1 cellular context compared by ENCODE assay signal in the genomic region with DNA sequence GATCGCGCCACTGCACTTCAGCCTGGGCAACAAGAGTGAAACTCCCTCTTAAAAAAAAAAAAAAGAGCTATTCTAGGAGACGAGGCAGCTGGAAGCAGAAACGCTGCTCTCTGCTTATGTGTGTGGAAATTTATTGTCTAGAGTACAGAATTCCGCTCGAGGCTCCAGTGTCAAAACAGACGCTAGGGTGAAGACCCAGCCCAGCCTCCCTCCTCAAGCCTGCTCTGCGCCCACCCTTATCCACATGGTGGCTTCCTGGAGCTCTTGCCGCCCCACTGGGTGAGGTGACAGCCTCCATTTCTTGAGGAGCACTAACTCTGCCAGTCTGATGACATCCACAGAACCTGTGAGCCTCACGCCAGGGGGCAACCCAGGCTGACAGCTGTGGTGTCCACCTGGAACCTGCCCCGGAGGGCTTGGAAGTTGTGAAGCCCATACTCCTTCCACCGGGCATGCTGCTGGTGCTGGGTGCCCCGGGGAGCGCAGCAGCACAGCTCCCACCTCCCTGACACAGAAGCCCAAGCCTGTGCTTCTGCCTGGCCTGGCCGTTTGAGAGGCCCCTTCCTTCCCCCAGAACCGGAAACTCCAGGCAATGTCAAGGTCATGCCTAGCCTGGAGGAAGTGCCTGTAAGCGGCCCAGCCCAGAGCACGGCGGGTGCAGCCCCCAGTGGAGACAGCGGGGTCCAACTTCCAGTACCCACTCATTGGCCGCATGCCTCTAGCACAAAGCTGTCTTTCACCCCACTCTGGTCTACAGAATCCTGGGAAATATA.
TF ChIP-seq lines count a peak whose summit lies in the region.

No MANE protein-coding gene starts in this region.

TF ChIP-seq in K562, 482 proteins besides CTCF, POLR2A, EP300 and RAD21 (continued from another document):
- 0 out of 2 replicates have a peak, but pooled peaks have one; percentile 11 for TF ChIP-seq CREB3 (tag; conservative IDR thresholded peaks at IDR 0.05; ENCODE audit: low read depth)
- peak; percentile 6; the same call in 1 of the 2 replicates for TF ChIP-seq DMBX1 (CRISPR knock-in tag; IDR thresholded peaks at IDR 0.05; ENCODE audit: borderline replicate concordance)
- TF ChIP-seq, protein P1, sequence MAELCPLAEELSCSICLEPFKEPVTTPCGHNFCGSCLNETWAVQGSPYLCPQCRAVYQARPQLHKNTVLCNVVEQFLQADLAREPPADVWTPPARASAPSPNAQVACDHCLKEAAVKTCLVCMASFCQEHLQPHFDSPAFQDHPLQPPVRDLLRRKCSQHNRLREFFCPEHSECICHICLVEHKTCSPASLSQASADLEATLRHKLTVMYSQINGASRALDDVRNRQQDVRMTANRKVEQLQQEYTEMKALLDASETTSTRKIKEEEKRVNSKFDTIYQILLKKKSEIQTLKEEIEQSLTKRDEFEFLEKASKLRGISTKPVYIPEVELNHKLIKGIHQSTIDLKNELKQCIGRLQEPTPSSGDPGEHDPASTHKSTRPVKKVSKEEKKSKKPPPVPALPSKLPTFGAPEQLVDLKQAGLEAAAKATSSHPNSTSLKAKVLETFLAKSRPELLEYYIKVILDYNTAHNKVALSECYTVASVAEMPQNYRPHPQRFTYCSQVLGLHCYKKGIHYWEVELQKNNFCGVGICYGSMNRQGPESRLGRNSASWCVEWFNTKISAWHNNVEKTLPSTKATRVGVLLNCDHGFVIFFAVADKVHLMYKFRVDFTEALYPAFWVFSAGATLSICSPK (IDR thresholded peaks at IDR 0.05; ENCODE audit: borderline replicate concordance) = peak; percentile 96
- no peak for TF ChIP-seq CBX2 (IDR thresholded peaks at IDR 0.05; ENCODE audit: insufficient read depth, low read length, poor library complexity, severe bottlenecking)
- TF ChIP-seq, protein P2, sequence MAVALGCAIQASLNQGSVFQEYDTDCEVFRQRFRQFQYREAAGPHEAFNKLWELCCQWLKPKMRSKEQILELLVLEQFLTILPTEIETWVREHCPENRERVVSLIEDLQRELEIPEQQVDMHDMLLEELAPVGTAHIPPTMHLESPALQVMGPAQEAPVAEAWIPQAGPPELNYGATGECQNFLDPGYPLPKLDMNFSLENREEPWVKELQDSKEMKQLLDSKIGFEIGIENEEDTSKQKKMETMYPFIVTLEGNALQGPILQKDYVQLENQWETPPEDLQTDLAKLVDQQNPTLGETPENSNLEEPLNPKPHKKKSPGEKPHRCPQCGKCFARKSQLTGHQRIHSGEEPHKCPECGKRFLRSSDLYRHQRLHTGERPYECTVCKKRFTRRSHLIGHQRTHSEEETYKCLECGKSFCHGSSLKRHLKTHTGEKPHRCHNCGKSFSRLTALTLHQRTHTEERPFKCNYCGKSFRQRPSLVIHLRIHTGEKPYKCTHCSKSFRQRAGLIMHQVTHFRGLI (CRISPR knock-in tag; IDR thresholded peaks at IDR 0.05) = peak; percentile 98; the same call in 1 of the 2 replicates
- no peak for TF ChIP-seq SP1 (CRISPR knock-in tag; IDR thresholded peaks at IDR 0.05)
- peak; percentile 30; the same call in 1 of the 2 replicates for TF ChIP-seq ZBTB17 (CRISPR knock-in tag; IDR thresholded peaks at IDR 0.05)
